In the genomic region with DNA sequence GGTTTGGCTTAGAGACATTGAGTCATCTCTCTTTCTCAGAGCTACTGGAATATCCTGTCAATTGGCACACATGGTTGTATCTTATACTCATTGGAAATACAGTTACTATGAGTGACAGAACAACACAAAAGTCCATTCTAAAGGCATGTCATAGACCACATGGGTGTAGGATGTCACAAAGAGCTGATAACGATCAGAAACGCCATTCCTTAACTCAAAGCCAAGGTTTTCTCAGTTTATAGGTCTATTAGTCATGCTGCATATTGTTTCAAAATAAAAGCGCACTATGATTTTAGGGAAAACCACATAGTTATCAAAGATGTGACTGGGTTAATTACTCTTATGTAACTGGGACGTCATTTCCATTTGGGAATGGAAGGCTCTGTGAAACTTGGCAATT, we compare ENCODE assay signal across 1 cellular context.
A peak's percentile ranks its signal among the peaks of the same experiment; 100 is the strongest.
TF ChIP-seq lines count a peak whose summit lies in the region.

No MANE protein-coding gene starts in this region.

TF ChIP-seq in HEK293, 187 proteins besides CTCF, POLR2A, EP300 and RAD21 (continued from another document and continues in another):
- TF ChIP-seq, protein P1, sequence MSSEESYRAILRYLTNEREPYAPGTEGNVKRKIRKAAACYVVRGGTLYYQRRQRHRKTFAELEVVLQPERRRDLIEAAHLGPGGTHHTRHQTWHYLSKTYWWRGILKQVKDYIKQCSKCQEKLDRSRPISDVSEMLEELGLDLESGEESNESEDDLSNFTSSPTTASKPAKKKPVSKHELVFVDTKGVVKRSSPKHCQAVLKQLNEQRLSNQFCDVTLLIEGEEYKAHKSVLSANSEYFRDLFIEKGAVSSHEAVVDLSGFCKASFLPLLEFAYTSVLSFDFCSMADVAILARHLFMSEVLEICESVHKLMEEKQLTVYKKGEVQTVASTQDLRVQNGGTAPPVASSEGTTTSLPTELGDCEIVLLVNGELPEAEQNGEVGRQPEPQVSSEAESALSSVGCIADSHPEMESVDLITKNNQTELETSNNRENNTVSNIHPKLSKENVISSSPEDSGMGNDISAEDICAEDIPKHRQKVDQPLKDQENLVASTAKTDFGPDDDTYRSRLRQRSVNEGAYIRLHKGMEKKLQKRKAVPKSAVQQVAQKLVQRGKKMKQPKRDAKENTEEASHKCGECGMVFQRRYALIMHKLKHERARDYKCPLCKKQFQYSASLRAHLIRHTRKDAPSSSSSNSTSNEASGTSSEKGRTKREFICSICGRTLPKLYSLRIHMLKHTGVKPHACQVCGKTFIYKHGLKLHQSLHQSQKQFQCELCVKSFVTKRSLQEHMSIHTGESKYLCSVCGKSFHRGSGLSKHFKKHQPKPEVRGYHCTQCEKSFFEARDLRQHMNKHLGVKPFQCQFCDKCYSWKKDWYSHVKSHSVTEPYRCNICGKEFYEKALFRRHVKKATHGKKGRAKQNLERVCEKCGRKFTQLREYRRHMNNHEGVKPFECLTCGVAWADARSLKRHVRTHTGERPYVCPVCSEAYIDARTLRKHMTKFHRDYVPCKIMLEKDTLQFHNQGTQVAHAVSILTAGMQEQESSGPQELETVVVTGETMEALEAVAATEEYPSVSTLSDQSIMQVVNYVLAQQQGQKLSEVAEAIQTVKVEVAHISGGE (tag by site-specific recombination; conservative IDR thresholded peaks at IDR 0.05; ENCODE audit: low read depth), result no peak
- TF ChIP-seq, protein P2, sequence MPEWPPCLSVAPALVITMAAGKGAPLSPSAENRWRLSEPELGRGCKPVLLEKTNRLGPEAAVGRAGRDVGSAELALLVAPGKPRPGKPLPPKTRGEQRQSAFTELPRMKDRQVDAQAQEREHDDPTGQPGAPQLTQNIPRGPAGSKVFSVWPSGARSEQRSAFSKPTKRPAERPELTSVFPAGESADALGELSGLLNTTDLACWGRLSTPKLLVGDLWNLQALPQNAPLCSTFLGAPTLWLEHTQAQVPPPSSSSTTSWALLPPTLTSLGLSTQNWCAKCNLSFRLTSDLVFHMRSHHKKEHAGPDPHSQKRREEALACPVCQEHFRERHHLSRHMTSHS (tag by site-specific recombination; IDR thresholded peaks at IDR 0.05), result no peak
- TF ChIP-seq ZNF324 (tag by site-specific recombination; IDR thresholded peaks at IDR 0.05) (0 out of 2 replicates have a peak, but pooled peaks have one; percentile 7), ZNF777 (tag by site-specific recombination; IDR thresholded peaks at IDR 0.05; ENCODE audit: borderline replicate concordance) (no peak), ZNF311 (tag by site-specific recombination; IDR thresholded peaks at IDR 0.05; ENCODE audit: borderline replicate concordance) (no peak), ZBTB20 (tag by site-specific recombination; IDR thresholded peaks at IDR 0.05) (no peak), ZNF768 (tag by site-specific recombination; IDR thresholded peaks at IDR 0.05) (no peak), REPIN1 (tag by site-specific recombination; IDR thresholded peaks at IDR 0.05; ENCODE audit: low read depth) (no peak), ZNF175 (tag by site-specific recombination; IDR thresholded peaks at IDR 0.05) (no peak), ZNF157 (tag by site-specific recombination; IDR thresholded peaks at IDR 0.05) (no peak), ZNF274 (IDR thresholded peaks at IDR 0.05; ENCODE audit: low read length) (no peak), ZNF274 (tag by site-specific recombination; IDR thresholded peaks at IDR 0.05; ENCODE audit: borderline replicate concordance) (no peak), ZSCAN30 (tag by site-specific recombination; IDR thresholded peaks at IDR 0.05) (no peak), ZNF707 (tag by site-specific recombination; IDR thresholded peaks at IDR 0.05) (no peak), ZNF626 (tag by site-specific recombination; IDR thresholded peaks at IDR 0.05) (0 out of 2 replicates have a peak, but pooled peaks have one; percentile 23), ZNF837 (tag by site-specific recombination; IDR thresholded peaks at IDR 0.05) (no peak), PRDM1 (tag by site-specific recombination; IDR thresholded peaks at IDR 0.05) (no peak), ZNF664 (tag by site-specific recombination; IDR thresholded peaks at IDR 0.05) (no peak), KLF9 (tag by site-specific recombination; IDR thresholded peaks at IDR 0.05; ENCODE audit: low read depth) (no peak), FEZF1 (tag by site-specific recombination; IDR thresholded peaks at IDR 0.05) (0 out of 2 replicates have a peak, but pooled peaks have one; percentile 21), SCRT2 (tag by site-specific recombination; IDR thresholded peaks at IDR 0.05) (no peak), ZNF548 (tag by site-specific recombination; IDR thresholded peaks at IDR 0.05) (no peak), ZNF658 (tag by site-specific recombination; IDR thresholded peaks at IDR 0.05) (no peak), ZNF747 (tag by site-specific recombination; IDR thresholded peaks at IDR 0.05) (no peak), ZNF335 (tag by site-specific recombination; conservative IDR thresholded peaks at IDR 0.05) (no peak), ZXDB (tag by site-specific recombination; IDR thresholded peaks at IDR 0.05) (peak; percentile 53; the same call in 1 of the 2 replicates), TCF7L2 (IDR thresholded peaks at IDR 0.05; ENCODE audit: borderline replicate concordance, low read depth, low read length) (no peak), ZNF596 (tag by site-specific recombination; IDR thresholded peaks at IDR 0.05) (no peak), MEIS1 (CRISPR knock-in tag; IDR thresholded peaks at IDR 0.05; ENCODE audit: borderline replicate concordance) (no peak), KLF7 (tag by site-specific recombination; IDR thresholded peaks at IDR 0.05; ENCODE audit: borderline replicate concordance) (no peak), ZNF248 (tag by site-specific recombination; IDR thresholded peaks at IDR 0.05) (no peak), ZNF24 (tag by site-specific recombination; IDR thresholded peaks at IDR 0.05) (no peak), ZNF843 (tag by site-specific recombination; IDR thresholded peaks at IDR 0.05) (peak; percentile 49; the same call in 1 of the 2 replicates), ZNF501 (tag by site-specific recombination; IDR thresholded peaks at IDR 0.05) (no peak)
- TF ChIP-seq, protein P3, sequence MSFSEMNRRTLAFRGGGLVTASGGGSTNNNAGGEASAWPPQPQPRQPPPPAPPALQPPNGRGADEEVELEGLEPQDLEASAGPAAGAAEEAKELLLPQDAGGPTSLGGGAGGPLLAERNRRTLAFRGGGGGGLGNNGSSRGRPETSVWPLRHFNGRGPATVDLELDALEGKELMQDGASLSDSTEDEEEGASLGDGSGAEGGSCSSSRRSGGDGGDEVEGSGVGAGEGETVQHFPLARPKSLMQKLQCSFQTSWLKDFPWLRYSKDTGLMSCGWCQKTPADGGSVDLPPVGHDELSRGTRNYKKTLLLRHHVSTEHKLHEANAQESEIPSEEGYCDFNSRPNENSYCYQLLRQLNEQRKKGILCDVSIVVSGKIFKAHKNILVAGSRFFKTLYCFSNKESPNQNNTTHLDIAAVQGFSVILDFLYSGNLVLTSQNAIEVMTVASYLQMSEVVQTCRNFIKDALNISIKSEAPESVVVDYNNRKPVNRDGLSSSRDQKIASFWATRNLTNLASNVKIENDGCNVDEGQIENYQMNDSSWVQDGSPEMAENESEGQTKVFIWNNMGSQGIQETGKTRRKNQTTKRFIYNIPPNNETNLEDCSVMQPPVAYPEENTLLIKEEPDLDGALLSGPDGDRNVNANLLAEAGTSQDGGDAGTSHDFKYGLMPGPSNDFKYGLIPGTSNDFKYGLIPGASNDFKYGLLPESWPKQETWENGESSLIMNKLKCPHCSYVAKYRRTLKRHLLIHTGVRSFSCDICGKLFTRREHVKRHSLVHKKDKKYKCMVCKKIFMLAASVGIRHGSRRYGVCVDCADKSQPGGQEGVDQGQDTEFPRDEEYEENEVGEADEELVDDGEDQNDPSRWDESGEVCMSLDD (tag by site-specific recombination; IDR thresholded peaks at IDR 0.05), result no peak
- TF ChIP-seq, protein P4, sequence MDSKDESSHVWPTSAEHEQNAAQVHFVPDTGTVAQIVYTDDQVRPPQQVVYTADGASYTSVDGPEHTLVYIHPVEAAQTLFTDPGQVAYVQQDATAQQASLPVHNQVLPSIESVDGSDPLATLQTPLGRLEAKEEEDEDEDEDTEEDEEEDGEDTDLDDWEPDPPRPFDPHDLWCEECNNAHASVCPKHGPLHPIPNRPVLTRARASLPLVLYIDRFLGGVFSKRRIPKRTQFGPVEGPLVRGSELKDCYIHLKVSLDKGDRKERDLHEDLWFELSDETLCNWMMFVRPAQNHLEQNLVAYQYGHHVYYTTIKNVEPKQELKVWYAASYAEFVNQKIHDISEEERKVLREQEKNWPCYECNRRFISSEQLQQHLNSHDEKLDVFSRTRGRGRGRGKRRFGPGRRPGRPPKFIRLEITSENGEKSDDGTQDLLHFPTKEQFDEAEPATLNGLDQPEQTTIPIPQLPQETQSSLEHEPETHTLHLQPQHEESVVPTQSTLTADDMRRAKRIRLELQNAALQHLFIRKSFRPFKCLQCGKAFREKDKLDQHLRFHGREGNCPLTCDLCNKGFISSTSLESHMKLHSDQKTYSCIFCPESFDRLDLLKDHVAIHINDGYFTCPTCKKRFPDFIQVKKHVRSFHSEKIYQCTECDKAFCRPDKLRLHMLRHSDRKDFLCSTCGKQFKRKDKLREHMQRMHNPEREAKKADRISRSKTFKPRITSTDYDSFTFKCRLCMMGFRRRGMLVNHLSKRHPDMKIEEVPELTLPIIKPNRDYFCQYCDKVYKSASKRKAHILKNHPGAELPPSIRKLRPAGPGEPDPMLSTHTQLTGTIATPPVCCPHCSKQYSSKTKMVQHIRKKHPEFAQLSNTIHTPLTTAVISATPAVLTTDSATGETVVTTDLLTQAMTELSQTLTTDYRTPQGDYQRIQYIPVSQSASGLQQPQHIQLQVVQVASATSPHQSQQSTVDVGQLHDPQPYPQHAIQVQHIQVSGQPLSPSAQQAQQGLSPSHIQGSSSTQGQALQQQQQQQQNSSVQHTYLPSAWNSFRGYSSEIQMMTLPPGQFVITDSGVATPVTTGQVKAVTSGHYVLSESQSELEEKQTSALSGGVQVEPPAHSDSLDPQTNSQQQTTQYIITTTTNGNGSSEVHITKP (tag by site-specific recombination; IDR thresholded peaks at IDR 0.05), result no peak
- TF ChIP-seq, protein P5, sequence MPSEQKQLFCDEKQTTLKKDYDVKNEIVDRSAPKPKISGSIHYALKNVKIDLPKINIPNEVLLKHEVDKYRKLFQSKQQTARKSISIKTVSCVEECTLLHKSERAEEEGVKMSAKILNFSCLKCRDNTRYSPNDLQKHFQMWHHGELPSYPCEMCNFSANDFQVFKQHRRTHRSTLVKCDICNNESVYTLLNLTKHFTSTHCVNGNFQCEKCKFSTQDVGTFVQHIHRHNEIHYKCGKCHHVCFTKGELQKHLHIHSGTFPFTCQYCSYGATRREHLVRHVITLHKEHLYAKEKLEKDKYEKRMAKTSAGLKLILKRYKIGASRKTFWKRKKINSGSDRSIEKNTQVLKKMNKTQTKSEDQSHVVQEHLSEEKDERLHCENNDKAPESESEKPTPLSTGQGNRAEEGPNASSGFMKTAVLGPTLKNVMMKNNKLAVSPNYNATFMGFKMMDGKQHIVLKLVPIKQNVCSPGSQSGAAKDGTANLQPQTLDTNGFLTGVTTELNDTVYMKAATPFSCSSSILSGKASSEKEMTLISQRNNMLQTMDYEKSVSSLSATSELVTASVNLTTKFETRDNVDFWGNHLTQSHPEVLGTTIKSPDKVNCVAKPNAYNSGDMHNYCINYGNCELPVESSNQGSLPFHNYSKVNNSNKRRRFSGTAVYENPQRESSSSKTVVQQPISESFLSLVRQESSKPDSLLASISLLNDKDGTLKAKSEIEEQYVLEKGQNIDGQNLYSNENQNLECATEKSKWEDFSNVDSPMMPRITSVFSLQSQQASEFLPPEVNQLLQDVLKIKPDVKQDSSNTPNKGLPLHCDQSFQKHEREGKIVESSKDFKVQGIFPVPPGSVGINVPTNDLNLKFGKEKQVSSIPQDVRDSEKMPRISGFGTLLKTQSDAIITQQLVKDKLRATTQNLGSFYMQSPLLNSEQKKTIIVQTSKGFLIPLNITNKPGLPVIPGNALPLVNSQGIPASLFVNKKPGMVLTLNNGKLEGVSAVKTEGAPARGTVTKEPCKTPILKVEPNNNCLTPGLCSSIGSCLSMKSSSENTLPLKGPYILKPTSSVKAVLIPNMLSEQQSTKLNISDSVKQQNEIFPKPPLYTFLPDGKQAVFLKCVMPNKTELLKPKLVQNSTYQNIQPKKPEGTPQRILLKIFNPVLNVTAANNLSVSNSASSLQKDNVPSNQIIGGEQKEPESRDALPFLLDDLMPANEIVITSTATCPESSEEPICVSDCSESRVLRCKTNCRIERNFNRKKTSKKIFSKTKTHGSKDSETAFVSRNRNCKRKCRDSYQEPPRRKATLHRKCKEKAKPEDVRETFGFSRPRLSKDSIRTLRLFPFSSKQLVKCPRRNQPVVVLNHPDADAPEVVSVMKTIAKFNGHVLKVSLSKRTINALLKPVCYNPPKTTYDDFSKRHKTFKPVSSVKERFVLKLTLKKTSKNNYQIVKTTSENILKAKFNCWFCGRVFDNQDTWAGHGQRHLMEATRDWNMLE (tag by site-specific recombination; conservative IDR thresholded peaks at IDR 0.05; ENCODE audit: low read depth), result no peak
- TF ChIP-seq, protein P6, sequence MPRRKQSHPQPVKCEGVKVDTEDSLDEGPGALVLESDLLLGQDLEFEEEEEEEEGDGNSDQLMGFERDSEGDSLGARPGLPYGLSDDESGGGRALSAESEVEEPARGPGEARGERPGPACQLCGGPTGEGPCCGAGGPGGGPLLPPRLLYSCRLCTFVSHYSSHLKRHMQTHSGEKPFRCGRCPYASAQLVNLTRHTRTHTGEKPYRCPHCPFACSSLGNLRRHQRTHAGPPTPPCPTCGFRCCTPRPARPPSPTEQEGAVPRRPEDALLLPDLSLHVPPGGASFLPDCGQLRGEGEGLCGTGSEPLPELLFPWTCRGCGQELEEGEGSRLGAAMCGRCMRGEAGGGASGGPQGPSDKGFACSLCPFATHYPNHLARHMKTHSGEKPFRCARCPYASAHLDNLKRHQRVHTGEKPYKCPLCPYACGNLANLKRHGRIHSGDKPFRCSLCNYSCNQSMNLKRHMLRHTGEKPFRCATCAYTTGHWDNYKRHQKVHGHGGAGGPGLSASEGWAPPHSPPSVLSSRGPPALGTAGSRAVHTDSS (tag by site-specific recombination; IDR thresholded peaks at IDR 0.05), result no peak
- TF ChIP-seq, protein P7, sequence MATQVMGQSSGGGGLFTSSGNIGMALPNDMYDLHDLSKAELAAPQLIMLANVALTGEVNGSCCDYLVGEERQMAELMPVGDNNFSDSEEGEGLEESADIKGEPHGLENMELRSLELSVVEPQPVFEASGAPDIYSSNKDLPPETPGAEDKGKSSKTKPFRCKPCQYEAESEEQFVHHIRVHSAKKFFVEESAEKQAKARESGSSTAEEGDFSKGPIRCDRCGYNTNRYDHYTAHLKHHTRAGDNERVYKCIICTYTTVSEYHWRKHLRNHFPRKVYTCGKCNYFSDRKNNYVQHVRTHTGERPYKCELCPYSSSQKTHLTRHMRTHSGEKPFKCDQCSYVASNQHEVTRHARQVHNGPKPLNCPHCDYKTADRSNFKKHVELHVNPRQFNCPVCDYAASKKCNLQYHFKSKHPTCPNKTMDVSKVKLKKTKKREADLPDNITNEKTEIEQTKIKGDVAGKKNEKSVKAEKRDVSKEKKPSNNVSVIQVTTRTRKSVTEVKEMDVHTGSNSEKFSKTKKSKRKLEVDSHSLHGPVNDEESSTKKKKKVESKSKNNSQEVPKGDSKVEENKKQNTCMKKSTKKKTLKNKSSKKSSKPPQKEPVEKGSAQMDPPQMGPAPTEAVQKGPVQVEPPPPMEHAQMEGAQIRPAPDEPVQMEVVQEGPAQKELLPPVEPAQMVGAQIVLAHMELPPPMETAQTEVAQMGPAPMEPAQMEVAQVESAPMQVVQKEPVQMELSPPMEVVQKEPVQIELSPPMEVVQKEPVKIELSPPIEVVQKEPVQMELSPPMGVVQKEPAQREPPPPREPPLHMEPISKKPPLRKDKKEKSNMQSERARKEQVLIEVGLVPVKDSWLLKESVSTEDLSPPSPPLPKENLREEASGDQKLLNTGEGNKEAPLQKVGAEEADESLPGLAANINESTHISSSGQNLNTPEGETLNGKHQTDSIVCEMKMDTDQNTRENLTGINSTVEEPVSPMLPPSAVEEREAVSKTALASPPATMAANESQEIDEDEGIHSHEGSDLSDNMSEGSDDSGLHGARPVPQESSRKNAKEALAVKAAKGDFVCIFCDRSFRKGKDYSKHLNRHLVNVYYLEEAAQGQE (tag by site-specific recombination; IDR thresholded peaks at IDR 0.05), result no peak
